ENCODE assay signal across 10 cellular contexts in genomic region chr7:156780724-156781455, GRCh38.
DNase-seq lines count a peak whose midpoint lies in the region; ATAC-seq and TF ChIP-seq lines count a peak whose summit lies in the region.
"Had no signal": no experiment of that assay in that cellular context is flagged by ENCODE, and none has a peak within 500 bp of the region (broad histone marks: within the 10 kb centered on the region; RNA-seq: fewer than 3 reads in every experiment).

No MANE protein-coding gene starts in this region.

- H3K27me3 ChIP-seq in colonic mucosa, result no peaks in the 10 kb centered on the region

- H3K4me3 Mint-ChIP-seq in T-helper 1 cell treated with Interleukin-12 subunit alpha and Interleukin-12 subunit beta and Interleukin-4 antibody, amounts not matched to agents 30 μg/mL and 1 μg/mL, for 36 hours, result peak overlapping the region; percentile 36
- no peak overlapping the region for H3K4me3 Mint-ChIP-seq in osteocyte (ENCODE audit: unreplicated experiment)
- no peak overlapping the region for H3K4me3 Mint-ChIP-seq in stimulated activated effector memory CD8-positive, alpha-beta T cell treated with anti-CD3 and anti-CD28 coated beads, Interleukin-12 subunit alpha, Interleukin-12 subunit beta, amount 100 ng/mL, for 72 hours
- H3K4me3 Mint-ChIP-seq: activated CD4-positive, alpha-beta T cell treated with anti-CD3 and anti-CD28 coated beads, Interleukin-2, amount 10 ng/mL, durations not matched to agents 7 days and 5 days had no signal

- H3K36me3 ChIP-seq in colonic mucosa, result no peaks in the 10 kb centered on the region

- peaks cover 29% of the 10 kb centered on the region for H3K4me1 Mint-ChIP-seq in T-helper 1 cell treated with Interleukin-12 subunit alpha and Interleukin-12 subunit beta and Interleukin-4 antibody, amounts not matched to agents 30 μg/mL and 1 μg/mL, for 36 hours (ENCODE audit: low read depth)
- no peaks in the 10 kb centered on the region for H3K4me1 Mint-ChIP-seq in osteocyte (ENCODE audit: unreplicated experiment)
- peaks cover 35% of the 10 kb centered on the region for H3K4me1 Mint-ChIP-seq in stimulated activated effector memory CD8-positive, alpha-beta T cell treated with anti-CD3 and anti-CD28 coated beads, Interleukin-12 subunit alpha, Interleukin-12 subunit beta, amount 100 ng/mL, for 72 hours

- intact Hi-C loops in colonic mucosa (cut with DNase I), result no loop called here

- in situ Hi-C loops in GM13976 (cut with MboI; ENCODE audit: low sequenced_read_pairs, unreplicated experiment), result no loop called here

- no peaks in the 10 kb centered on the region for H3K9me3 ChIP-seq in colonic mucosa

- TF ChIP-seq CTCF in GM13976 (IDR thresholded peaks at IDR 0.05; ENCODE audit: borderline replicate concordance, control extremely low read depth, extremely low read depth, insufficient read depth, missing control alignments) (no peak), GM20000 (IDR thresholded peaks at IDR 0.05; ENCODE audit: extremely low read depth, missing control alignments) (no peak), osteocyte (IDR thresholded peaks at IDR 0.05) (no peak), colonic mucosa (IDR thresholded peaks at IDR 0.05) (no peak)

- no peak overlapping the region for H3K9ac ChIP-seq in colonic mucosa (ENCODE audit: low read depth in 2 of 2, low read length in 2 of 2)

- no peaks in the 10 kb centered on the region for H3K4me1 ChIP-seq in colonic mucosa

- peaks cover 11% of the 10 kb centered on the region for H3K36me3 Mint-ChIP-seq in T-helper 1 cell treated with Interleukin-12 subunit alpha and Interleukin-12 subunit beta and Interleukin-4 antibody, amounts not matched to agents 30 μg/mL and 1 μg/mL, for 36 hours (ENCODE audit: low read depth)
- H3K36me3 Mint-ChIP-seq in osteocyte (ENCODE audit: unreplicated experiment), result no peaks in the 10 kb centered on the region
- peaks cover 14% of the 10 kb centered on the region for H3K36me3 Mint-ChIP-seq in stimulated activated effector memory CD8-positive, alpha-beta T cell treated with anti-CD3 and anti-CD28 coated beads, Interleukin-12 subunit alpha, Interleukin-12 subunit beta, amount 100 ng/mL, for 72 hours

- no peaks in the 10 kb centered on the region for H3K9me3 Mint-ChIP-seq in T-helper 1 cell treated with Interleukin-12 subunit alpha and Interleukin-12 subunit beta and Interleukin-4 antibody, amounts not matched to agents 30 μg/mL and 1 μg/mL, for 36 hours
- no peaks in the 10 kb centered on the region for H3K9me3 Mint-ChIP-seq in osteocyte (ENCODE audit: unreplicated experiment)
- peaks cover 2% of the 10 kb centered on the region for H3K9me3 Mint-ChIP-seq in stimulated activated effector memory CD8-positive, alpha-beta T cell treated with anti-CD3 and anti-CD28 coated beads, Interleukin-12 subunit alpha, Interleukin-12 subunit beta, amount 100 ng/mL, for 72 hours

- H3K27ac ChIP-seq in colonic mucosa, result no peak overlapping the region

- peak overlapping the region; percentile 70 for H3K27ac Mint-ChIP-seq in T-helper 1 cell treated with Interleukin-12 subunit alpha and Interleukin-12 subunit beta and Interleukin-4 antibody, amounts not matched to agents 30 μg/mL and 1 μg/mL, for 36 hours
- no peak overlapping the region for H3K27ac Mint-ChIP-seq in osteocyte (ENCODE audit: unreplicated experiment)
- H3K27ac Mint-ChIP-seq in stimulated activated effector memory CD8-positive, alpha-beta T cell treated with anti-CD3 and anti-CD28 coated beads, Interleukin-12 subunit alpha, Interleukin-12 subunit beta, amount 100 ng/mL, for 72 hours, result no peak overlapping the region
- H3K27ac Mint-ChIP-seq: activated CD4-positive, alpha-beta T cell treated with anti-CD3 and anti-CD28 coated beads, Interleukin-2, amount 10 ng/mL, durations not matched to agents 7 days and 5 days had no signal

- peak; percentile 56 for DNase-seq in GM13976 (ENCODE audit: low spot score)
- DNase-seq in GM20000 (ENCODE audit: low spot score), result peak; percentile 66
- DNase-seq in activated effector memory CD4-positive, alpha-beta T cell treated with anti-CD3 and anti-CD28 coated beads, Interleukin-2, amount 50 U/mL, for 16 hours, result no peak
- DNase-seq in osteocyte (ENCODE audit: extremely low spot score, unreplicated experiment), result no peak
- no peak for DNase-seq in colonic mucosa
- DNase-seq in stimulated activated effector memory CD8-positive, alpha-beta T cell treated with anti-CD3 and anti-CD28 coated beads, Interleukin-12 subunit alpha, Interleukin-12 subunit beta, amount 100 ng/mL, for 72 hours (ENCODE audit: low spot score in 2 of 2), result no peak
- DNase-seq: activated CD4-positive, alpha-beta T cell treated with anti-CD3 and anti-CD28 coated beads, Interleukin-2, amount 10 ng/mL, durations not matched to agents 7 days and 5 days; NCI-H2029 had no signal

- H3K4me3 ChIP-seq in colonic mucosa, result no peak overlapping the region

- ATAC-seq in HG03175 (IDR thresholded peaks at IDR 0.05; ENCODE audit: unreplicated experiment), result peak; percentile 94
- ATAC-seq in stimulated activated effector memory CD8-positive, alpha-beta T cell treated with anti-CD3 and anti-CD28 coated beads, Interleukin-12 subunit alpha, Interleukin-12 subunit beta, amount 100 ng/mL, for 72 hours, result no peak

- H3K27me3 Mint-ChIP-seq in T-helper 1 cell treated with Interleukin-12 subunit alpha and Interleukin-12 subunit beta and Interleukin-4 antibody, amounts not matched to agents 30 μg/mL and 1 μg/mL, for 36 hours (ENCODE audit: low read depth), result no peaks in the 10 kb centered on the region
- no peaks in the 10 kb centered on the region for H3K27me3 Mint-ChIP-seq in osteocyte (ENCODE audit: unreplicated experiment)
- H3K27me3 Mint-ChIP-seq: activated CD4-positive, alpha-beta T cell treated with anti-CD3 and anti-CD28 coated beads, Interleukin-2, amount 10 ng/mL, durations not matched to agents 7 days and 5 days had no signal

Comparison
In these comparisons a context has a peak if more than half of its experiments do, and no peak if none do; other contexts are left out.
1. DNase-seq: peak in GM13976 (single experiment) and GM20000 (single experiment); none in activated effector memory CD4-positive, alpha-beta T cell treated with anti-CD3 and anti-CD28 coated beads, Interleukin-2, amount 50 U/mL, for 16 hours (single experiment), osteocyte (single experiment), colonic mucosa (single experiment) and stimulated activated effector memory CD8-positive, alpha-beta T cell treated with anti-CD3 and anti-CD28 coated beads, Interleukin-12 subunit alpha, Interleukin-12 subunit beta, amount 100 ng/mL, for 72 hours (0 of 2).